ENCODE assay signal across 20 cellular contexts in the genomic region with DNA sequence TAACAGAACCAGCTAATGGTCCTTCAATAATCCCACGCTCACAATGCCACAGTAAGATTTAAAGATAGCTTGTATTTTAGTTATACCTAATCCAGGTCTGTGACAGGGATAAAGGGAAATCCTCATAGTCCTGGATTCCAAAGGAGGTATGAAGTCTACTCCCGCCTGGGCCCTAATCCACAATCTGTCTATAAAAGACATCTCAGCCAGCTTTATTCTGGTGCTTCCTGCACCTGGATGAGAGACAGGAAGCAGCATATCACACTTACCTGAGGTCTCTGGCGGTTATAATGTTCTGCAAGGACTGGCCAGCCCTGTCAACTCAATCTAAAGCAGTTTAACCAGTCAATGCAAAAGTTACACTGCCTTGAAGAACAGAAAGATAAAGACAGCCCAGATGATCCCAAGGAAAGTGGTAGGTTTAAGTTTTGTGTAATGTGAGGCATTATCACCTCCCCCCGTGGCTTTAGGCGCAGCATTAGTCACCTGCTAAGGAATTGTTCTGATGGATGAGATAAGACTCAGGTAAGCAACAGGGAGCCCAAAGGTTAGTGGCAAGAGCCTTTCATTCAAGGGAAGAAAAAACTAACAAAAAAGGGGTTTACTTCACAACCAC. TPM values are rescaled to one million over a fixed set of nuclear protein-coding genes. Genes with fewer than 3 reads are reported as not detected.
A peak's percentile ranks its signal among the peaks of the same experiment; 100 is the strongest.
DNase-seq lines count a peak whose midpoint lies in the region; ATAC-seq and TF ChIP-seq lines count a peak whose summit lies in the region.
"Had no signal": no experiment of that assay in that cellular context is flagged by ENCODE, and none has a peak within 500 bp of the region (broad histone marks: within the 10 kb centered on the region; RNA-seq: fewer than 3 reads in every experiment).

No MANE protein-coding gene starts in this region.

- TF ChIP-seq EP300 in transverse colon (IDR thresholded peaks at IDR 0.05; ENCODE audit: low read depth): no peak

- TF ChIP-seq POLR2A in transverse colon (IDR thresholded peaks at IDR 0.05): no peak

- in situ Hi-C loops in transverse colon (cut with MboI; ENCODE audit: low pct_ligation_motif_present in 1 of 4, low pct_unique_long_range_greater_than_20kb in 1 of 4, low sequenced_read_pairs in 3 of 4): no loop called here

- peaks cover 0 to 32% (median 3%) of the 10 kb centered on the region in 4 donors for H3K4me1 ChIP-seq in transverse colon
- H3K4me1 ChIP-seq: right atrium auricular region had no signal

- no peaks in the 10 kb centered on the region for H3K27me3 Mint-ChIP-seq in activated naive CD4-positive, alpha-beta T cell treated with anti-CD3 and anti-CD28 coated beads for 36 hours (ENCODE audit: low read depth)
- H3K27me3 Mint-ChIP-seq: memory B cell had no signal

- H3K4me3 Mint-ChIP-seq in activated naive CD4-positive, alpha-beta T cell treated with anti-CD3 and anti-CD28 coated beads for 36 hours: no peak overlapping the region
- H3K4me3 Mint-ChIP-seq: activated CD8-positive, alpha-beta T cell treated with anti-CD3 and anti-CD28 coated beads, Interleukin-2, amount 10 ng/mL, durations not matched to agents 7 days and 5 days; memory B cell; neural crest cell had no signal

- H3K27me3 ChIP-seq in transverse colon: no peaks in the 10 kb centered on the region
- H3K27me3 ChIP-seq: right atrium auricular region had no signal

- DNase-seq in NCI-H748 (lab: John Stamatoyannopoulos, UW; ENCODE audit: unreplicated experiment): peak; percentile 10
- DNase-seq in NCI-H748 treated with DMSO at 0.1 percent for 48 hours (lab: John Stamatoyannopoulos, UW): no peak
- peak; percentile 19 for DNase-seq in SW480 (ENCODE audit: low spot score)
- peak; percentile 49 for DNase-seq in iPS-NIHi7 (ENCODE audit: extremely low spot score)
- no peak for DNase-seq in transverse colon
- no peak for DNase-seq in activated naive CD4-positive, alpha-beta T cell treated with anti-CD3 and anti-CD28 coated beads for 36 hours
- DNase-seq: activated CD8-positive, alpha-beta T cell treated with anti-CD3 and anti-CD28 coated beads, Interleukin-2, amount 10 ng/mL, durations not matched to agents 7 days and 5 days; caudate nucleus; DND-41; MV-4-11; Right ventricle myocardium superior; stimulated activated naive CD8-positive, alpha-beta T cell treated with anti-CD3 and anti-CD28 coated beads, Interleukin-15, Interleukin-2, amounts not matched to agents 100 U/mL and 50 U/mL, for 24 hours; T-helper 1 cell had no signal

- no peaks in the 10 kb centered on the region for H3K36me3 Mint-ChIP-seq in activated naive CD4-positive, alpha-beta T cell treated with anti-CD3 and anti-CD28 coated beads for 36 hours (ENCODE audit: low read depth)
- H3K36me3 Mint-ChIP-seq: memory B cell had no signal

- CTCF ChIA-PET in activated naive CD4-positive, alpha-beta T cell treated with anti-CD3 and anti-CD28 coated beads for 36 hours (lab: Charles Lee): no interaction called here

- H3K4me3 ChIP-seq in transverse colon: no peak overlapping the region
- H3K4me3 ChIP-seq: right atrium auricular region had no signal

- no peaks in the 10 kb centered on the region for H3K9me3 Mint-ChIP-seq in activated naive CD4-positive, alpha-beta T cell treated with anti-CD3 and anti-CD28 coated beads for 36 hours
- H3K9me3 Mint-ChIP-seq: activated T-helper 2 cell treated with anti-CD3 and anti-CD28 coated beads, Interferon-gamma antibody, Interleukin-2, Interleukin-4, amounts not matched to agents 10 μg/mL and 5 μg/mL and 100 μg/mL, durations not matched to agents 14 hours and 24 hours and 36 hours; memory B cell; neural crest cell had no signal

- intact Hi-C loops in transverse colon (cut with DNase I; ENCODE audit: low total_unique reads): no loop called here
- intact Hi-C loops in activated naive CD4-positive, alpha-beta T cell treated with anti-CD3 and anti-CD28 coated beads for 36 hours (cut with micrococcal nuclease): no loop called here

- no peak for TF ChIP-seq CTCF in transverse colon (IDR thresholded peaks at IDR 0.05)

- 31 to 63% methylated on average over 3 to 5 of the region's 5 CpGs for WGBS in transverse colon (ENCODE audit: low coverage in 1 of 2), 2 donors

- peak overlapping the region; percentile 35 to 52 (median 44) for H3K27ac ChIP-seq in transverse colon
- H3K27ac ChIP-seq: C4-2B, right atrium auricular region had no signal

- no peaks in the 10 kb centered on the region for H3K36me3 ChIP-seq in transverse colon
- H3K36me3 ChIP-seq: right atrium auricular region had no signal

- no peaks in the 10 kb centered on the region for H3K9me3 ChIP-seq in transverse colon
- H3K9me3 ChIP-seq: right atrium auricular region had no signal

- no peak overlapping the region for H3K27ac Mint-ChIP-seq in activated naive CD4-positive, alpha-beta T cell treated with anti-CD3 and anti-CD28 coated beads for 36 hours
- H3K27ac Mint-ChIP-seq: activated CD8-positive, alpha-beta T cell treated with anti-CD3 and anti-CD28 coated beads, Interleukin-2, amount 10 ng/mL, durations not matched to agents 7 days and 5 days; activated T-helper 2 cell treated with anti-CD3 and anti-CD28 coated beads, Interferon-gamma antibody, Interleukin-2, Interleukin-4, amounts not matched to agents 10 μg/mL and 5 μg/mL and 100 μg/mL, durations not matched to agents 14 hours and 24 hours and 36 hours; memory B cell had no signal

- ATAC-seq in GM21717 (IDR thresholded peaks at IDR 0.05; ENCODE audit: unreplicated experiment): no peak
- ATAC-seq in HG02571 (IDR thresholded peaks at IDR 0.05; ENCODE audit: unreplicated experiment): no peak
- ATAC-seq: activated CD8-positive, alpha-beta T cell treated with anti-CD3 and anti-CD28 coated beads, Interleukin-2, amount 10 ng/mL, durations not matched to agents 7 days and 5 days; stimulated activated naive CD8-positive, alpha-beta T cell treated with anti-CD3 and anti-CD28 coated beads, Interleukin-15, Interleukin-2, amounts not matched to agents 100 U/mL and 50 U/mL, for 24 hours had no signal

- H3K4me1 Mint-ChIP-seq in activated naive CD4-positive, alpha-beta T cell treated with anti-CD3 and anti-CD28 coated beads for 36 hours (ENCODE audit: low read depth): no peaks in the 10 kb centered on the region
- H3K4me1 Mint-ChIP-seq: memory B cell, neural crest cell had no signal

RNA-seq across cellular contexts. Expression of a gene that starts 57.6 kb away (rescaled TPM):
- 100 to 1,000 TPM; 109 to 243 (median 114) TPM for total RNA-seq in transverse colon
- total RNA-seq in activated naive CD4-positive, alpha-beta T cell treated with anti-CD3 and anti-CD28 coated beads for 36 hours: 1 to 10 TPM; 1.9 to 2.5 TPM

Comparison
In these comparisons a context has a peak if more than half of its experiments do, and no peak if none do; other contexts are left out.
1. DNase-seq: peak in NCI-H748 (single experiment), SW480 (single experiment) and iPS-NIHi7 (single experiment); none in NCI-H748 treated with DMSO at 0.1 percent for 48 hours (single experiment), transverse colon (single experiment) and activated naive CD4-positive, alpha-beta T cell treated with anti-CD3 and anti-CD28 coated beads for 36 hours (single experiment).
2. RNA of a gene that starts 57.6 kb away (total RNA-seq): 109 to 243 TPM in transverse colon; 1.9 to 2.5 TPM in activated naive CD4-positive, alpha-beta T cell treated with anti-CD3 and anti-CD28 coated beads for 36 hours; every median in the first group is over 10 times any median in the second.